8 cellular contexts compared by ENCODE assay signal in the genomic region with DNA sequence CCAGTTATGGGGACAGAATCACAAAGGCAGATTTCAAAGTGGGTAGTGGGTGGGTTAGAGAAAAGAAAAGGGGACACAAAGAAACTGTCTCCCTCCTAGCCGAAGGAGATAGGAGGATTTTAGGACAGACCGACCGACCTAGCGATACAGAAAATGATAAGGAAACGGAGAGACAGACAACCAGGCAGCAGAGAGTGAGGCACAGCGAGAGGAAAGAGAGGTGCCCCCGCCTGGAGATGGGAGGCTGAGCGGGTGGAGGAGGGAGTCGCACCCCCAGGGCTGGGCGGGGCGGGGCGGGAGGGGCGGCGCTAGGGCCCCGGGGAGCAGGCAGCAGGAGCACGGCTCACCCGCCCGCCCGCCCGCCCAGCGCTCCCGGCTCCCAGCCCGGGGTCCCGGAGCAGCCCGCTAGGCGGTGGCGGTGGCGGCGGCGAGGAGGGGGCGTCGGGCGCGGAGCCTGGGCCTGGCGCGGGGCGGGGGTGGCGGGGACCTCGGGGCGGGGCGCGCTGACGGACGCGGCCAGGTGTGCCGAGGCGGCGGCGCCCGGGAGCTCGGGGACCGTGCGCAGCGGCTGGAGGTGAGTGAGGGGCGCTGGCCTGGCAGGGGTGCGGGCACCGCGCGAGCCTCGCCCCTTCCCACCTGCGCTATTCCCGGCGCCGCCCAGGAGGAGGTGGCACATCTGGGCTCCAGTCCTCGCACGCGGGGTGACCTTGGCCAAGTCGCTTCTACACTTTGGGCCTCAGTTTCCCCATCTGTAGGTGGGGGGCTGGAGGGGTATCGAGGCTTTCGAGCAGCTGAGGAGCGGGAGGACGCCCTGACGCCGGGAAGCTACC. TPM values are rescaled to one million over a fixed set of nuclear protein-coding genes. Genes with fewer than 3 reads are reported as not detected.
DNase-seq lines count a peak whose midpoint lies in the region; ATAC-seq and TF ChIP-seq lines count a peak whose summit lies in the region.

No MANE protein-coding gene starts in this region.

- H3K27me3 ChIP-seq in mononuclear cell (ENCODE audit: insufficient read depth, low read length): peaks cover 15% of the 10 kb centered on the region
- H3K27me3 ChIP-seq in tibial artery: no peaks in the 10 kb centered on the region

- H3K9me3 ChIP-seq in mononuclear cell (ENCODE audit: low read depth, low read length) (no peaks in the 10 kb centered on the region), tibial artery (no peaks in the 10 kb centered on the region)

- POLR2A ChIA-PET in WTC11 (lab: Charles Lee): interaction anchor here (0.5 kb wide), 1 partner anchor 20 kb away, joined by 3 read pairs; no protein-coding TSS in a partner anchor

- peak overlapping the region; percentile 70 for H3K4me3 ChIP-seq in GM12875 (ENCODE audit: low read depth, low read length)
- peak overlapping the region; percentile 18 for H3K4me3 ChIP-seq in mononuclear cell (ENCODE audit: low read length)
- H3K4me3 ChIP-seq in tibial artery: peak overlapping the region; percentile 97 to 100

- TF ChIP-seq CTCF in GM12875 (IDR thresholded peaks at IDR 0.05; ENCODE audit: borderline replicate concordance, insufficient read depth, low read depth, low read length): no peak
- TF ChIP-seq CTCF in WTC11 (IDR thresholded peaks at IDR 0.05): no peak
- TF ChIP-seq CTCF in tibial artery (IDR thresholded peaks at IDR 0.05): peak; percentile 4 to 10

- H3K36me3 Mint-ChIP-seq in WTC11: no peaks in the 10 kb centered on the region

- H3K4me3 Mint-ChIP-seq in WTC11: peak overlapping the region; percentile 78

- ATAC-seq in HG02885 (IDR thresholded peaks at IDR 0.05; ENCODE audit: poor library complexity, unreplicated experiment) (peak; percentile 51), WTC11 (peak; percentile 71)

- H3K4me1 Mint-ChIP-seq in WTC11: peaks cover 7% of the 10 kb centered on the region

- no peaks in the 10 kb centered on the region for H3K9me3 Mint-ChIP-seq in WTC11

- intact Hi-C loops in tibial artery (cut with DNase I; ENCODE audit: low total_unique reads): no loop called here

- H3K36me3 ChIP-seq in tibial artery: no peaks in the 10 kb centered on the region

- DNase-seq in WTC11 (ENCODE audit: low spot score) (peak; percentile 48), tibial artery (peak in 1 of 2 donors; percentile 83), SK-N-DZ (ENCODE audit: low spot score) (no peak), NCI-H1105 (lab: John Stamatoyannopoulos, UW) (no peak)
- DNase-seq in effector CD4-positive, alpha-beta T cell: peak; percentile 4

- no peak overlapping the region for H3K27ac Mint-ChIP-seq in WTC11

- peaks cover 26% of the 10 kb centered on the region for H3K4me1 ChIP-seq in mononuclear cell (ENCODE audit: insufficient read depth, low read length)
- H3K4me1 ChIP-seq in tibial artery: peaks cover 0 to 61% (median 48%) of the 10 kb centered on the region in 4 donors

- peaks cover 31% of the 10 kb centered on the region for H3K27me3 Mint-ChIP-seq in WTC11 (ENCODE audit: low read depth)

- CTCF ChIA-PET in WTC11 (lab: Charles Lee): interaction anchor here (1.0 to 2.3 kb wide), 3 partner anchors 10 to 80 kb away, joined by 3 to 10 read pairs (median 3); no protein-coding TSS in a partner anchor

- peak overlapping the region; percentile 99 to 100 for H3K27ac ChIP-seq in tibial artery

TF ChIP-seq in WTC11, 78 proteins besides CTCF, POLR2A, EP300 and RAD21:
- TF ChIP-seq CREM (CRISPR knock-in tag; IDR thresholded peaks at IDR 0.05): no peak
- TF ChIP-seq, protein P1, sequence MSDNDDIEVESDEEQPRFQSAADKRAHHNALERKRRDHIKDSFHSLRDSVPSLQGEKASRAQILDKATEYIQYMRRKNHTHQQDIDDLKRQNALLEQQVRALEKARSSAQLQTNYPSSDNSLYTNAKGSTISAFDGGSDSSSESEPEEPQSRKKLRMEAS (CRISPR knock-in tag; IDR thresholded peaks at IDR 0.05): 0 out of 2 replicates have a peak, but pooled peaks have one; percentile 30

RNA-seq across cellular contexts. Expression of gene SYNPO, which starts 15.9 kb away (rescaled TPM):
- 2.1 to 2.7 TPM (median 2.6 TPM) in 3 replicates for total RNA-seq in WTC11 (2021)
- 0.42 TPM for total RNA-seq in mononuclear cell
- polyA plus RNA-seq in SK-N-DZ (2014; cell fraction: cytosol; rRNA removed): 0.91 and 1.0 TPM in 2 replicates
- polyA plus RNA-seq in SK-N-DZ (2014; cell fraction: nucleus; rRNA removed): 0.82 and 1.4 TPM in 2 replicates

RNA-seq across cellular contexts. Expression of gene MYOZ3, which starts 36.5 kb away (rescaled TPM):
- total RNA-seq in WTC11 (2021) (11.6 to 14.5 TPM (median 13.7 TPM) in 3 replicates), mononuclear cell (not detected)
- 3.8 and 4.4 TPM in 2 replicates for polyA plus RNA-seq in SK-N-DZ (2014; cell fraction: cytosol; rRNA removed)
- polyA plus RNA-seq in SK-N-DZ (2014; cell fraction: nucleus; rRNA removed): 1.5 and 4.4 TPM in 2 replicates

Comparison
In these comparisons a context has a peak if more than half of its experiments do, and no peak if none do; other contexts are left out.
1. H3K4me3 ChIP-seq: peak in every context shown above with its lines; median percentile 98 in tibial artery; 70 in GM12875; 18 in mononuclear cell.
2. CTCF ChIP-seq: peak in tibial artery (2 of 2); none in GM12875 (single experiment) and WTC11 (single experiment).
3. DNase-seq: peak in WTC11 (single experiment) and effector CD4-positive, alpha-beta T cell (single experiment); none in SK-N-DZ (single experiment) and NCI-H1105 (single experiment).
4. RNA of gene MYOZ3, which starts 36.5 kb away (total RNA-seq): 11.6 to 14.5 TPM in WTC11; not detected in mononuclear cell (single experiment); every median in the first group is over 10 times any median in the second.